In genomic region chr11:65891180-65892136, GRCh38 we compare ENCODE assay signal across 1 cellular context.
TF ChIP-seq lines count a peak whose summit lies in the region.

No MANE protein-coding gene starts in this region.

TF ChIP-seq in K562, 482 proteins besides CTCF, POLR2A, EP300 and RAD21 (continued from another document):
- no peak for TF ChIP-seq KHSRP (IDR thresholded peaks at IDR 0.05)
- TF ChIP-seq CHD7 (IDR thresholded peaks at IDR 0.05; ENCODE audit: low read depth, low read length), result peak; percentile 73
- no peak for TF ChIP-seq IRF1 (CRISPR knock-in tag; IDR thresholded peaks at IDR 0.05; ENCODE audit: borderline replicate concordance)
- TF ChIP-seq BRD9 (IDR thresholded peaks at IDR 0.05; ENCODE audit: low read depth, partially characterized antibody), result no peak
- TF ChIP-seq NBN (IDR thresholded peaks at IDR 0.05; ENCODE audit: low read depth), result peak; percentile 27; the same call in 1 of the 2 replicates
- peak; percentile 66; the same call in 1 of the 2 replicates for TF ChIP-seq GABPB1 (CRISPR knock-in tag; IDR thresholded peaks at IDR 0.05)
- peak; percentile 79 for TF ChIP-seq ETV5 (CRISPR knock-in tag; IDR thresholded peaks at IDR 0.05; ENCODE audit: low read depth)
- no peak for TF ChIP-seq MIER1 (IDR thresholded peaks at IDR 0.05; ENCODE audit: low read depth)
- peak; percentile 6 for TF ChIP-seq CHD2 (IDR thresholded peaks at IDR 0.05; ENCODE audit: low read depth, low read length)
- TF ChIP-seq MCM7 (IDR thresholded peaks at IDR 0.05), result no peak
- TF ChIP-seq HNRNPL (IDR thresholded peaks at IDR 0.05; ENCODE audit: low read depth, low read length), result no peak
- no peak for TF ChIP-seq ZNF449 (CRISPR knock-in tag; IDR thresholded peaks at IDR 0.05)
- TF ChIP-seq PHF20 (IDR thresholded peaks at IDR 0.05; ENCODE audit: partially characterized antibody), result no peak
- TF ChIP-seq ZNF830 (CRISPR knock-in tag; IDR thresholded peaks at IDR 0.05), result no peak
- 0 out of 2 replicates have a peak, but pooled peaks have one; percentile 20 for TF ChIP-seq SP1 (CRISPR knock-in tag; IDR thresholded peaks at IDR 0.05)
- TF ChIP-seq LEF1 (IDR thresholded peaks at IDR 0.05), result no peak
- no peak for TF ChIP-seq PRDM10 (IDR thresholded peaks at IDR 0.05; ENCODE audit: partially characterized antibody)
- no peak for TF ChIP-seq FOXJ2 (tag; IDR thresholded peaks at IDR 0.05)
- peak; percentile 36; the same call in 1 of the 2 replicates for TF ChIP-seq ZFX (CRISPR knock-in tag; IDR thresholded peaks at IDR 0.05)
- TF ChIP-seq LARP7 (IDR thresholded peaks at IDR 0.05), result no peak
- no peak for TF ChIP-seq HDAC8 (tag; IDR thresholded peaks at IDR 0.05)
- 0 out of 2 replicates have a peak, but pooled peaks have one; percentile 6 for TF ChIP-seq CREB1 (IDR thresholded peaks at IDR 0.05)
- TF ChIP-seq CREB1 (CRISPR knock-in tag; IDR thresholded peaks at IDR 0.05), result peak; percentile 29; the same call in 1 of the 2 replicates
- TF ChIP-seq GTF2F1 (IDR thresholded peaks at IDR 0.05; ENCODE audit: low read depth, low read length), result no peak
- no peak for TF ChIP-seq DIDO1 (tag; IDR thresholded peaks at IDR 0.05; ENCODE audit: low read depth)
- no peak for TF ChIP-seq ZFP30 (CRISPR knock-in tag; IDR thresholded peaks at IDR 0.05; ENCODE audit: borderline replicate concordance)
- no peak for TF ChIP-seq TSC22D4 (tag; IDR thresholded peaks at IDR 0.05)
- TF ChIP-seq FOSL1 (tag; conservative IDR thresholded peaks at IDR 0.05), result no peak
- TF ChIP-seq PRPF4 (IDR thresholded peaks at IDR 0.05; ENCODE audit: insufficient read depth, low read depth, low read length, poor library complexity, severe bottlenecking), result peak; percentile 23
- no peak for TF ChIP-seq HIVEP1 (CRISPR knock-in tag; IDR thresholded peaks at IDR 0.05)
- TF ChIP-seq ZNF143 (CRISPR knock-in tag; IDR thresholded peaks at IDR 0.05), result no peak; the same call in 1 of the 2 replicates
- no peak for TF ChIP-seq CBFA2T2 (conservative IDR thresholded peaks at IDR 0.05)
- no peak for TF ChIP-seq MECOM (CRISPR knock-in tag; IDR thresholded peaks at IDR 0.05)
- no peak for TF ChIP-seq CC2D1A (IDR thresholded peaks at IDR 0.05)
- 0 out of 2 replicates have a peak, but pooled peaks have one; percentile 25 for TF ChIP-seq RERE (CRISPR knock-in tag; IDR thresholded peaks at IDR 0.05; ENCODE audit: borderline replicate concordance)
- TF ChIP-seq SIN3A (IDR thresholded peaks at IDR 0.05; ENCODE audit: borderline replicate concordance in 2 of 2, control insufficient read depth in 1 of 2, low read depth in 2 of 2, low read length in 2 of 2), result peak in 1 of 2 experiments; percentile 72; a peak in 2 of 4 replicates
